ENCODE assay signal across 1 cellular context in genomic region chr1:219954736-219955421, GRCh38.
TF ChIP-seq lines count a peak whose summit lies in the region.

No MANE protein-coding gene starts in this region.

TF ChIP-seq in HepG2, 621 proteins besides CTCF, POLR2A, EP300 and RAD21 (continued from another document and continues in another):
- no peak for TF ChIP-seq ZNF609 (CRISPR knock-in tag; IDR thresholded peaks at IDR 0.05; ENCODE audit: borderline replicate concordance)
- no peak for TF ChIP-seq ZHX2 (IDR thresholded peaks at IDR 0.05; ENCODE audit: low read depth)
- peak; percentile 37; the same call in 1 of the 2 replicates for TF ChIP-seq ZHX2 (CRISPR knock-in tag; IDR thresholded peaks at IDR 0.05; ENCODE audit: borderline replicate concordance)
- TF ChIP-seq ZSCAN21 (CRISPR knock-in tag; IDR thresholded peaks at IDR 0.05; ENCODE audit: borderline replicate concordance): no peak
- no peak for TF ChIP-seq HMGA1 (CRISPR knock-in tag; conservative IDR thresholded peaks at IDR 0.05)
- TF ChIP-seq ZNF652 (CRISPR knock-in tag; IDR thresholded peaks at IDR 0.05; ENCODE audit: borderline replicate concordance, low read depth): no peak
- TF ChIP-seq ZNF703 (CRISPR knock-in tag; IDR thresholded peaks at IDR 0.05; ENCODE audit: borderline replicate concordance): no peak
- TF ChIP-seq NFE2L1 (CRISPR knock-in tag; IDR thresholded peaks at IDR 0.05; ENCODE audit: borderline replicate concordance): no peak
- TF ChIP-seq ZNF747 (CRISPR knock-in tag; IDR thresholded peaks at IDR 0.05; ENCODE audit: borderline replicate concordance): no peak
- TF ChIP-seq ZNF501 (CRISPR knock-in tag; IDR thresholded peaks at IDR 0.05): no peak
- no peak for TF ChIP-seq NONO (IDR thresholded peaks at IDR 0.05)
- no peak for TF ChIP-seq NONO (CRISPR knock-in tag; conservative IDR thresholded peaks at IDR 0.05)
- no peak for TF ChIP-seq ZNF264 (CRISPR knock-in tag; IDR thresholded peaks at IDR 0.05)
- no peak for TF ChIP-seq ZNF205 (CRISPR knock-in tag; IDR thresholded peaks at IDR 0.05)
- TF ChIP-seq FIP1L1 (IDR thresholded peaks at IDR 0.05; ENCODE audit: borderline replicate concordance, insufficient read depth, low read depth, low read length): no peak
- TF ChIP-seq HIVEP1 (CRISPR knock-in tag; IDR thresholded peaks at IDR 0.05): no peak
- TF ChIP-seq PLSCR1 (CRISPR knock-in tag; IDR thresholded peaks at IDR 0.05; ENCODE audit: borderline replicate concordance): no peak
- TF ChIP-seq ZBTB20 (CRISPR knock-in tag; IDR thresholded peaks at IDR 0.05; ENCODE audit: borderline replicate concordance, low read depth): no peak
- no peak for TF ChIP-seq NKX3-1 (CRISPR knock-in tag; IDR thresholded peaks at IDR 0.05)
- peak; percentile 44; the same call in 1 of the 2 replicates for TF ChIP-seq MIER3 (CRISPR knock-in tag; IDR thresholded peaks at IDR 0.05; ENCODE audit: borderline replicate concordance)
- no peak for TF ChIP-seq DMAP1 (CRISPR knock-in tag; IDR thresholded peaks at IDR 0.05)
- no peak for TF ChIP-seq SALL2 (CRISPR knock-in tag; IDR thresholded peaks at IDR 0.05)
- no peak for TF ChIP-seq ZNF607 (CRISPR knock-in tag; IDR thresholded peaks at IDR 0.05; ENCODE audit: borderline replicate concordance)
- TF ChIP-seq HNRNPH1 (optimal IDR thresholded peaks at IDR 0.05; ENCODE audit: low read depth, low read length): no peak
- no peak for TF ChIP-seq KDM1A (CRISPR knock-in tag; IDR thresholded peaks at IDR 0.05)
- TF ChIP-seq AHDC1 (CRISPR knock-in tag; IDR thresholded peaks at IDR 0.05; ENCODE audit: borderline replicate concordance): peak; percentile 88; the same call in 1 of the 2 replicates
- TF ChIP-seq ARHGAP35 (CRISPR knock-in tag; IDR thresholded peaks at IDR 0.05; ENCODE audit: borderline replicate concordance): no peak
- no peak for TF ChIP-seq ZHX1 (CRISPR knock-in tag; IDR thresholded peaks at IDR 0.05; ENCODE audit: low read depth)
- TF ChIP-seq NR0B2 (CRISPR knock-in tag; IDR thresholded peaks at IDR 0.05): no peak
- TF ChIP-seq JARID2 (CRISPR knock-in tag; IDR thresholded peaks at IDR 0.05; ENCODE audit: insufficient replicate concordance): no peak
- no peak for TF ChIP-seq ZNF678 (CRISPR knock-in tag; IDR thresholded peaks at IDR 0.05)
- no peak for TF ChIP-seq ZNF34 (CRISPR knock-in tag; IDR thresholded peaks at IDR 0.05; ENCODE audit: borderline replicate concordance)
- peak; percentile 46; the same call in 1 of the 2 replicates for TF ChIP-seq NCOA2 (CRISPR knock-in tag; IDR thresholded peaks at IDR 0.05)
- TF ChIP-seq ZFP1 (CRISPR knock-in tag; IDR thresholded peaks at IDR 0.05): 0 out of 2 replicates have a peak, but pooled peaks have one; percentile 31
- TF ChIP-seq FOXJ3 (CRISPR knock-in tag; IDR thresholded peaks at IDR 0.05; ENCODE audit: borderline replicate concordance): no peak
- TF ChIP-seq IKZF1 (IDR thresholded peaks at IDR 0.05): no peak
- TF ChIP-seq NCOA1 (CRISPR knock-in tag; IDR thresholded peaks at IDR 0.05): no peak
- no peak for TF ChIP-seq ZBTB10 (CRISPR knock-in tag; IDR thresholded peaks at IDR 0.05; ENCODE audit: borderline replicate concordance)
